8 cellular contexts compared by ENCODE assay signal in the genomic region with DNA sequence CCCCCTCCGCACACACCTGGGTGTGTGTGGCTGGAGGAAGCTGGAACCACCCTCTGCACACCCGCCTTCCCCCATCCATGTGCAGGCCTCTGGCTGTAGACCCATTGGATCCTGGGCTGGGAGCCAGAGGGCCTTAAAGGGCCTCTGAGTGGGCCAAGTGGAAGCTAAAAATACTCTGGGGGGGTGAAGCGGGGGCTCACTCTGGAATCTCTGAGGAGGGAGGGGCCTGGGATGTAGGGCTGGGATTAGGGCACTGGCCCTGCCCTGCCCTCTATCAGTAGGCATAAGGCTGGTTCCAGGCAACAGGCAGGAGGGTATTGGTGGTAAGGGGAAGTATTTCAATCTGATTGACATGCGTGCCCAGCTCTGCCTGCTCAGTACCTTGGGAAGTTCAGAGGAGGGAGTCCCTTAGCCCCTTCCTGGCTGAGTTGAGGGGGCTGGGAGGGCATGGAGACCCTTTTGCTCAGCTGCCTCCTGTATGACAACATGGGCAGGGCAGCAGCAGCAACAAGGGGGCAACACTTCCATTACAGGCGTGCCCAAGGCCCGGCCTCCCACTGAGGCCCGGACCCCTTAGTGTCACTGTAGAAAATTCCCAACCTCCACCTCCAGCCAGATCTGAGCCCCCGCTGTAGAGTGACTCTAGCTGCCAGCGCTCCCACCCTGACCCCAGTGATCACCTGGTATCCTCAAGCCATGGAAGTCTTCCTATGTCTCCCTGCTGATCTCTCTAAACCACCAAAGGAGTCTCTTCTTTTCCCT. TPM values are rescaled to one million over a fixed set of nuclear protein-coding genes. Genes with fewer than 3 reads are reported as not detected.
DNase-seq lines count a peak whose midpoint lies in the region; ATAC-seq and TF ChIP-seq lines count a peak whose summit lies in the region.

No MANE protein-coding gene starts in this region.

- H3K9me3 ChIP-seq in heart left ventricle: no peaks in the 10 kb centered on the region

- WGBS in heart left ventricle, 4 donors: 51 to 61% (median 55%) methylated on average over 9 of the region's 9 CpGs

- intact Hi-C loops in heart left ventricle (cut with DNase I): loop anchor here in 1 of 10 donors (5.0 kb wide), 1 partner anchor 34 kb away; no protein-coding TSS in a partner anchor

- TF ChIP-seq POLR2A in heart left ventricle (IDR thresholded peaks at IDR 0.05): peak in 1 of 2 donors; percentile 60

- H3K27ac ChIP-seq in heart left ventricle: peak overlapping the region; percentile 63 to 97 (median 89)

- no peak for TF ChIP-seq CTCF in heart left ventricle (IDR thresholded peaks at IDR 0.05)
- no peak for TF ChIP-seq CTCF in retinal pigment epithelial cell (conservative IDR thresholded peaks at IDR 0.05; ENCODE audit: low read depth, low read length)

- DNase-seq in EL (peak; percentile 88), anterior cingulate cortex (lab: John Stamatoyannopoulos, UW) (peak in 32 of 58 donors; percentile 6 to 62 (median 30)), heart left ventricle (peak; percentile 87 to 96 (median 91)), retinal pigment epithelial cell (ENCODE audit: low read depth) (no peak), NCI-H1105 treated with DMSO at 0.1 percent for 48 hours (lab: John Stamatoyannopoulos, UW) (no peak)
- DNase-seq in activated CD4-positive, alpha-beta T cell treated with anti-CD3 and anti-CD28 coated beads for 48 hours: no peak
- no peak for DNase-seq in activated CD4-positive, alpha-beta T cell treated with anti-CD3 and anti-CD28 coated beads, Interleukin-2, amount 50 U/mL, for 48 hours

- peaks cover 0 to 97% (median 84%) of the 10 kb centered on the region in 12 donors for H3K4me1 ChIP-seq in heart left ventricle

- H3K4me3 ChIP-seq in heart left ventricle (peak overlapping the region in 8 of 12 donors; percentile 1 to 43 (median 28)), retinal pigment epithelial cell (ENCODE audit: low read length) (peak overlapping the region; percentile 94)

- ATAC-seq in heart left ventricle (peak; percentile 75 to 88 (median 80)), GM19023 (IDR thresholded peaks at IDR 0.05; ENCODE audit: unreplicated experiment) (no peak)

- H3K27me3 ChIP-seq in heart left ventricle: peaks cover 0 to 12% (median 0%) of the 10 kb centered on the region in 9 donors

- H3K36me3 ChIP-seq in heart left ventricle: peaks cover 0 to 4% (median 0%) of the 10 kb centered on the region in 9 donors

RNA-seq across cellular contexts. Expression of a gene that starts 5.2 kb away (rescaled TPM):
- total RNA-seq in heart left ventricle: 10 to 100 TPM; 18.4 to 71.2 (median 23.6) TPM
- polyA plus RNA-seq in heart left ventricle: 10 to 100 TPM; 16.8 to 72.9 TPM

RNA-seq across cellular contexts. Expression of a gene that starts 34.0 kb away (rescaled TPM):
- total RNA-seq in heart left ventricle: 100 to 1,000 TPM; 142 to 490 (median 200) TPM
- polyA plus RNA-seq in heart left ventricle: 100 to 1,000 TPM; 125 to 173 TPM

Comparison
In these comparisons a context has a peak if more than half of its experiments do, and no peak if none do; other contexts are left out.
1. DNase-seq: peak in EL (single experiment), anterior cingulate cortex (32 of 58) and heart left ventricle (5 of 5); none in retinal pigment epithelial cell (single experiment), NCI-H1105 treated with DMSO at 0.1 percent for 48 hours (single experiment), activated CD4-positive, alpha-beta T cell treated with anti-CD3 and anti-CD28 coated beads for 48 hours (single experiment) and activated CD4-positive, alpha-beta T cell treated with anti-CD3 and anti-CD28 coated beads, Interleukin-2, amount 50 U/mL, for 48 hours (0 of 2).